Comparison of ENCODE assay signal across 15 cellular contexts in the genomic region with DNA sequence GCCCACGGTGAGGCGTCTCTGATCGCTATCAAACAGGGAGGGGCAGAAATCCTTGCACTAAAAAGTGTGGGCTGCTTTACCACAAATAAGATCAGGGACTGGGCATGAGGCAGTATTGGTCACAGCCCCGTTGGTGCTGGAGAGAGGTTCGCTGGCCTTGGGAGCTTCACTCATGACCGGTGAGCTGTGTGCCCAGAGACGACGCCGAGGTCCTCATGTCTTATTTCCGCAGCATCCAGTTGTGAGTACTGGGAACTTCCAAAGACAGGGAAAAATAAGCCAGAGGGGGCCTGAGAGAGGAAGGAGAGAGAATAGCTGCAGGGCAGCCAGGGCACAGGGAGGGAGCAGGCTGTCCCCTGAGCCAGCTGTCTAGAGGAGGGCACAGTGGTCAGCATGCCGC.
DNase-seq lines count a peak whose midpoint lies in the region; ATAC-seq and TF ChIP-seq lines count a peak whose summit lies in the region.
"Had no signal": no experiment of that assay in that cellular context is flagged by ENCODE, and none has a peak within 500 bp of the region (broad histone marks: within the 10 kb centered on the region; RNA-seq: fewer than 3 reads in every experiment).

No MANE protein-coding gene starts in this region.

- no peak overlapping the region for H4K91ac ChIP-seq in IMR-90 (ENCODE audit: insufficient read depth, low read depth, low read length)

- no peak overlapping the region for H2AK5ac ChIP-seq in IMR-90 (ENCODE audit: low read depth, low read length)

- no TSS peak for BruUV-seq in IMR-90 (replicated peaks; lab: Mats Ljungman, UMichigan)

- no peak overlapping the region for H3K9ac ChIP-seq in IMR-90 (ENCODE audit: low read depth, low read length)
- H3K9ac ChIP-seq: BLaER1 treated with 17β-estradiol and CSF1 and Interleukin-3, amounts not matched to agents 10 nM and 100 nM had no signal

- H2BK15ac ChIP-seq in IMR-90 (ENCODE audit: low read depth, low read length): no peak overlapping the region

- peaks cover 26% of the 10 kb centered on the region for H3K4me1 ChIP-seq in IMR-90 (ENCODE audit: control insufficient read depth, insufficient read depth, low read length)
- H3K4me1 ChIP-seq in osteoblast (ENCODE audit: insufficient read depth, low read length): peaks cover 13% of the 10 kb centered on the region
- peaks cover 40 to 47% of the 10 kb centered on the region in 2 donors for H3K4me1 ChIP-seq in gastrocnemius medialis
- no peaks in the 10 kb centered on the region for H3K4me1 ChIP-seq in SJCRH30
- H3K4me1 ChIP-seq: BLaER1 treated with 17β-estradiol and CSF1 and Interleukin-3, amounts not matched to agents 10 nM and 100 nM had no signal

- H4K8ac ChIP-seq in IMR-90 (ENCODE audit: low read depth in 2 of 2, low read length in 2 of 2): no peak overlapping the region

- intact Hi-C loops in IMR-90 (cut with micrococcal nuclease) (no loop called here), gastrocnemius medialis (cut with DNase I; ENCODE audit: low total_unique reads) (loop anchor here (10.0 kb wide), 1 partner anchor 219 kb away; no protein-coding TSS in a partner anchor)

- H3K56ac ChIP-seq in IMR-90 (ENCODE audit: extremely low read depth, insufficient read depth, low read length): no peak overlapping the region

- H3K27ac ChIP-seq in IMR-90 (ENCODE audit: insufficient read depth, low read length) (no peak overlapping the region), osteoblast (ENCODE audit: low read depth, low read length) (no peak overlapping the region), gastrocnemius medialis (peak overlapping the region in 3 of 4 donors; percentile 16 to 37 (median 31)), SJCRH30 (no peak overlapping the region)
- H3K27ac ChIP-seq: BLaER1 treated with 17β-estradiol and CSF1 and Interleukin-3, amounts not matched to agents 10 nM and 100 nM; HL-60 had no signal

- POLR2A ChIA-PET in IMR-90 (lab: Charles Lee; ENCODE audit: unreplicated experiment): no interaction called here

- H4K5ac ChIP-seq in IMR-90 (ENCODE audit: low read depth, low read length): no peak overlapping the region

- H3K27me3 ChIP-seq in IMR-90 (ENCODE audit: control insufficient read depth, insufficient read depth, low read length): no peaks in the 10 kb centered on the region
- H3K27me3 ChIP-seq in osteoblast (ENCODE audit: insufficient read depth, low read length): peaks cover 3% of the 10 kb centered on the region
- H3K27me3 ChIP-seq in gastrocnemius medialis: no peaks in the 10 kb centered on the region
- no peaks in the 10 kb centered on the region for H3K27me3 ChIP-seq in SJCRH30
- H3K27me3 ChIP-seq: BLaER1 treated with 17β-estradiol and CSF1 and Interleukin-3, amounts not matched to agents 10 nM and 100 nM had no signal

- H3K14ac ChIP-seq in IMR-90 (replicated peaks; ENCODE audit: low read depth, low read length): no peak overlapping the region

- dilution Hi-C loops in IMR-90 (cut with HindIII; ENCODE audit: low sequenced_read_pairs, unreplicated experiment): no loop called here

- TF ChIP-seq POLR2A in IMR-90 (IDR thresholded peaks at IDR 0.05; ENCODE audit: low read depth, low read length) (no peak), gastrocnemius medialis (IDR thresholded peaks at IDR 0.05) (no peak)

- CTCF ChIA-PET in IMR-90 (lab: Yijun Ruan, JAX): no interaction called here

- no peaks in the 10 kb centered on the region; a peak in 1 of 4 replicates for H3K79me1 ChIP-seq in IMR-90 (ENCODE audit: low read depth in 1 of 2, low read length in 2 of 2)

- 79% methylated on average over 10 of the region's 11 CpGs; no CpG with 5 or more reads in 1 of the 2 experiments for WGBS in IMR-90 (ENCODE audit: extremely low coverage in 2 of 2, insufficient read length in 1 of 2), 2 experiments

- H3K36me3 ChIP-seq in IMR-90 (ENCODE audit: control insufficient read depth, insufficient read depth, low read length) (no peaks in the 10 kb centered on the region), osteoblast (ENCODE audit: insufficient read depth, low read length) (no peaks in the 10 kb centered on the region), gastrocnemius medialis (no peaks in the 10 kb centered on the region), SJCRH30 (no peaks in the 10 kb centered on the region)
- H3K36me3 ChIP-seq: BLaER1 treated with 17β-estradiol and CSF1 and Interleukin-3, amounts not matched to agents 10 nM and 100 nM had no signal

- in situ Hi-C loops in IMR-90 (cut with MboI; ENCODE audit: low sequenced_read_pairs): loop anchor here (25.0 kb wide), 2 partner anchors 497 to 1053 kb away; a partner anchor contains a TSS
- in situ Hi-C loops in gastrocnemius medialis (cut with MboI; ENCODE audit: low sequenced_read_pairs in 4 of 4): no loop called here

- H2BK5ac ChIP-seq in IMR-90 (ENCODE audit: low read depth, low read length, poor library complexity, severe bottlenecking): no peak overlapping the region

- DNase-seq in IMR-90 (no peak), osteoblast (ENCODE audit: insufficient read length, low spot score, missing footprints) (peak; percentile 19), gastrocnemius medialis (peak in 1 of 2 donors; percentile 60), SJCRH30 (no peak), GOT3 (lab: John Stamatoyannopoulos, UW) (no peak)
- DNase-seq in activated CD8-positive, alpha-beta memory T cell treated with anti-CD3 and anti-CD28 coated beads, Interleukin-2, amount 50 U/mL, for 48 hours: no peak
- DNase-seq: CD8-positive, alpha-beta T cell; DMS 273 treated with DMSO at 0.1 percent for 48 hours; DMS53; DND-41; EL; HCEC 1CT had no signal

- H3K18ac ChIP-seq in IMR-90 (ENCODE audit: low read depth, low read length): no peak overlapping the region

- H3K23ac ChIP-seq in IMR-90 (ENCODE audit: low read depth, low read length): no peak overlapping the region

- H3K9me1 ChIP-seq in IMR-90 (ENCODE audit: insufficient read depth, low read length): peaks cover 14% of the 10 kb centered on the region

- 0 out of 2 replicates have a peak overlapping the region, but pooled peaks have one; percentile 16 for H3K4ac ChIP-seq in IMR-90 (ENCODE audit: low read depth, low read length)

- no peak for TF ChIP-seq RAD21 in IMR-90 (IDR thresholded peaks at IDR 0.05; ENCODE audit: low read length)

- H2AFZ ChIP-seq in IMR-90 (replicated peaks; ENCODE audit: low read length, poor library complexity) (no peak overlapping the region), osteoblast (ENCODE audit: low read length) (no peak overlapping the region)

- H2AK9ac ChIP-seq in IMR-90 (replicated peaks; ENCODE audit: low read depth, low read length, poor library complexity): no peak overlapping the region

- no peak for TF ChIP-seq CTCF in IMR-90 (conservative IDR thresholded peaks at IDR 0.05; ENCODE audit: low read depth, low read length)
- no peak for TF ChIP-seq CTCF in osteoblast (IDR thresholded peaks at IDR 0.05; ENCODE audit: extremely low read depth, low read depth, low read length)
- no peak for TF ChIP-seq CTCF in gastrocnemius medialis (IDR thresholded peaks at IDR 0.05 in 4 of 5, conservative IDR thresholded peaks at IDR 0.05 in 1 of 5)

- H4K20me1 ChIP-seq in IMR-90 (ENCODE audit: insufficient read depth, low read length) (no peaks in the 10 kb centered on the region), osteoblast (ENCODE audit: insufficient read depth, low read length) (no peaks in the 10 kb centered on the region)
- H4K20me1 ChIP-seq: BLaER1 treated with 17β-estradiol and CSF1 and Interleukin-3, amounts not matched to agents 10 nM and 100 nM had no signal

- H2BK20ac ChIP-seq in IMR-90 (ENCODE audit: low read depth, low read length): no peak overlapping the region

- H3K9me3 ChIP-seq in IMR-90 (ENCODE audit: control insufficient read depth, insufficient read depth, low read length): no peaks in the 10 kb centered on the region
- H3K9me3 ChIP-seq in osteoblast (ENCODE audit: low read depth, low read length): no peaks in the 10 kb centered on the region
- H3K9me3 ChIP-seq in gastrocnemius medialis: no peaks in the 10 kb centered on the region
- H3K9me3 ChIP-seq in SJCRH30 (replicated peaks): no peaks in the 10 kb centered on the region
- H3K9me3 ChIP-seq: BLaER1 treated with 17β-estradiol and CSF1 and Interleukin-3, amounts not matched to agents 10 nM and 100 nM had no signal

- ATAC-seq in IMR-90 (ENCODE audit: low read depth): no peak
- peak in 1 of 2 donors; percentile 13 for ATAC-seq in gastrocnemius medialis
- ATAC-seq: CD8-positive, alpha-beta T cell; GM12878 had no signal

- H2BK120ac ChIP-seq in IMR-90 (ENCODE audit: low read depth, low read length): no peak overlapping the region

- H3K4me2 ChIP-seq in IMR-90 (ENCODE audit: low read depth, low read length) (no peak overlapping the region), osteoblast (ENCODE audit: insufficient read depth, low read length) (no peak overlapping the region)
- H3K4me2 ChIP-seq: BLaER1 treated with 17β-estradiol and CSF1 and Interleukin-3, amounts not matched to agents 10 nM and 100 nM had no signal

- H3K79me2 ChIP-seq in osteoblast (ENCODE audit: insufficient read depth, low read length): no peaks in the 10 kb centered on the region

- H3K4me3 ChIP-seq in IMR-90 (ENCODE audit: insufficient read depth, low read depth, low read length) (no peak overlapping the region), osteoblast (ENCODE audit: insufficient read depth, low read length) (no peak overlapping the region), gastrocnemius medialis (no peak overlapping the region), SJCRH30 (no peak overlapping the region)
- H3K4me3 ChIP-seq: BLaER1 treated with 17β-estradiol and CSF1 and Interleukin-3, amounts not matched to agents 10 nM and 100 nM; GM12878 had no signal

TF ChIP-seq in IMR-90, 13 proteins besides CTCF, POLR2A, EP300 and RAD21:
- TF ChIP-seq MXI1 (IDR thresholded peaks at IDR 0.05; ENCODE audit: borderline replicate concordance, low read depth, low read length): no peak
- no peak for TF ChIP-seq FOS (IDR thresholded peaks at IDR 0.05; ENCODE audit: low read depth, low read length)
- TF ChIP-seq CHD1 (IDR thresholded peaks at IDR 0.05; ENCODE audit: low read depth, low read length): no peak
- TF ChIP-seq RFX5 (IDR thresholded peaks at IDR 0.05; ENCODE audit: low read depth, low read length): no peak
- no peak for TF ChIP-seq CEBPB (IDR thresholded peaks at IDR 0.05; ENCODE audit: low read depth, low read length)
- TF ChIP-seq MAFK (IDR thresholded peaks at IDR 0.05; ENCODE audit: low read depth, low read length): no peak
- TF ChIP-seq BHLHE40 (IDR thresholded peaks at IDR 0.05; ENCODE audit: low read depth, low read length): no peak
- TF ChIP-seq, protein P1, sequence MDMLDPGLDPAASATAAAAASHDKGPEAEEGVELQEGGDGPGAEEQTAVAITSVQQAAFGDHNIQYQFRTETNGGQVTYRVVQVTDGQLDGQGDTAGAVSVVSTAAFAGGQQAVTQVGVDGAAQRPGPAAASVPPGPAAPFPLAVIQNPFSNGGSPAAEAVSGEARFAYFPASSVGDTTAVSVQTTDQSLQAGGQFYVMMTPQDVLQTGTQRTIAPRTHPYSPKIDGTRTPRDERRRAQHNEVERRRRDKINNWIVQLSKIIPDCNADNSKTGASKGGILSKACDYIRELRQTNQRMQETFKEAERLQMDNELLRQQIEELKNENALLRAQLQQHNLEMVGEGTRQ (IDR thresholded peaks at IDR 0.05; ENCODE audit: low read depth, low read length): no peak
- TF ChIP-seq MAZ (IDR thresholded peaks at IDR 0.05; ENCODE audit: borderline replicate concordance, low read depth, low read length): no peak

Comparison
In these comparisons a context has a peak if more than half of its experiments do, and no peak if none do; other contexts are left out.
1. H3K27ac ChIP-seq: peak in gastrocnemius medialis (3 of 4); none in IMR-90 (single experiment), osteoblast (single experiment) and SJCRH30 (single experiment).